Comparison of ENCODE assay signal across 8 cellular contexts in the genomic region with DNA sequence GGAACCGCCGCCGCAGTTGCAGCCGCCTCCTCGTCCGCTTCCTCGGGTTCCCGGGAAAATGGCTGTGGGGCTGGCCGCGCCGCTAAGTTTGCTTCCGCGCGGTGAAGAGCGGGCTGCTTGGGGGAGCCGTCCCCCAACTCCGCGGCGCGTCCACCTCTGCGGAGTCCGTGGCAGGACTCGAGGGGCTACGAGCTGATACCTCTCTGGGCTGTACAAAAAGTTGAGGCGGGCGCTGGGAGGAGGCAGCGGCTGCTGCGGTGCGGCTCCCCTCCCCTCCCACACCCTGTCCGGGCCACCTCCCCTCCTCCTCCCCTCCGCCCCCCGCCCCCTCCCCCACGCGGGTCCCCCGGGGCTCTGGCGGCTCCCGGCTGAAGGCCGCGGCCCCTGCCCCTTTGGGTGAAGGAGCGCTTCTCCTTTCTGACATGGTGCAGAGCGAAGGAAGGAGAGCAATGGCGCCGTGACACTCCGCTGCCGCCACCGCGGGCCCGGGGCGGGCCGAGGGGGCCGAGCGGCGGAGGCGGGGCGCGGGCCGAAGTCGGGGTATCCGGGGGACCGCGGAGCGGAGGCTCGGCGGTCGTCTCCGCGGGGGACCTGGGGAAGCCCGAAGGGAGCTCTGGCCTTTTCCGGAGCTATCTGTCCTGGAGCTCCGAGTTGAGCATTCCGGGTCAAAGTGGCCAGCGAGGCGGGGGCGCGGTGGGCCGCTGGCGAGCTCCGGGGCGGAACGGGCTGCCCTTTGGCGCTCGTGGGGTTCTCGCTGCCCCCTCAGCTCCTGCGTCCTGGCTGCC. TPM values are rescaled to one million over a fixed set of nuclear protein-coding genes. Genes with fewer than 3 reads are reported as not detected.
DNase-seq lines count a peak whose midpoint lies in the region; ATAC-seq and TF ChIP-seq lines count a peak whose summit lies in the region.

No MANE protein-coding gene starts in this region.

- CTCF ChIA-PET in CD4-positive, alpha-beta T cell (lab: Charles Lee): interaction anchor here (1.1 to 1.2 kb wide), 2 partner anchors 29 to 57 kb away, joined by 3 to 5 read pairs; no protein-coding TSS in a partner anchor
- CTCF ChIA-PET in PC-9 (lab: Charles Lee): interaction anchor here (0.7 kb wide), 1 partner anchor 99 kb away, joined by 3 read pairs; a partner anchor contains a TSS

- H3K4me2 ChIP-seq in PC-9 (peak overlapping the region; percentile 80), osteoblast (ENCODE audit: insufficient read depth, low read length) (peak overlapping the region; percentile 92)

- DNase-seq in CD4-positive, alpha-beta T cell: peak; percentile 11 to 50 (median 32)
- DNase-seq in PC-9 (peak in 1 of 2 experiments; percentile 25), Right ventricle myocardium superior (peak; percentile 54), osteoblast (ENCODE audit: insufficient read length, low spot score, missing footprints) (peak; percentile 68), aorta (peak; percentile 65 to 80), NCI-H2029 treated with DMSO at 0.1 percent for 48 hours (lab: John Stamatoyannopoulos, UW) (no peak)
- DNase-seq in activated naive CD4-positive, alpha-beta T cell treated with anti-CD3 and anti-CD28 coated beads, Interleukin-2, amount 50 U/mL, for 16 hours: peak; percentile 42

- H3K4me3 ChIP-seq in PC-9 (peak overlapping the region; percentile 77), osteoblast (ENCODE audit: insufficient read depth, low read length) (peak overlapping the region; percentile 83), aorta (ENCODE audit: low read length in 2 of 2) (peak overlapping the region; percentile 77 to 98)

- no peak for ATAC-seq in CD4-positive, alpha-beta T cell (ENCODE audit: poor library complexity)
- peak; percentile 17 for ATAC-seq in GM21717 (IDR thresholded peaks at IDR 0.05; ENCODE audit: unreplicated experiment)
- peak; percentile 47 for ATAC-seq in Right ventricle myocardium superior (ENCODE audit: poor library complexity)
- ATAC-seq in aorta (ENCODE audit: low FRiP score): peak; percentile 59

- H2AFZ ChIP-seq in PC-9: peak overlapping the region; percentile 91
- H2AFZ ChIP-seq in osteoblast (ENCODE audit: low read length): peak overlapping the region; percentile 90

- BruUV-seq in PC-9 (replicated peaks; lab: Mats Ljungman, UMichigan): no TSS peak

- H3K36me3 Mint-ChIP-seq in CD4-positive, alpha-beta T cell (ENCODE audit: low read depth): peaks cover 46% of the 10 kb centered on the region

- no peaks in the 10 kb centered on the region; the same call in 1 of the 2 replicates for H3K9me2 ChIP-seq in PC-9 (ENCODE audit: insufficient read depth)

- H3K27me3 ChIP-seq in CD4-positive, alpha-beta T cell (ENCODE audit: control insufficient read depth, insufficient read depth, low read length): no peaks in the 10 kb centered on the region
- no peaks in the 10 kb centered on the region for H3K27me3 ChIP-seq in PC-9 (ENCODE audit: insufficient read depth, low read depth)
- no peaks in the 10 kb centered on the region for H3K27me3 ChIP-seq in osteoblast (ENCODE audit: insufficient read depth, low read length)
- no peaks in the 10 kb centered on the region for H3K27me3 ChIP-seq in aorta (ENCODE audit: control insufficient read depth in 1 of 2, insufficient read depth in 2 of 2, low read length in 1 of 2)

- H3K79me2 ChIP-seq in PC-9 (ENCODE audit: low read depth) (peaks cover 52% of the 10 kb centered on the region), osteoblast (ENCODE audit: insufficient read depth, low read length) (peaks cover 67% of the 10 kb centered on the region)

- peaks cover 7% of the 10 kb centered on the region; the same call in 1 of the 2 replicates for H3F3A ChIP-seq in PC-9 (ENCODE audit: insufficient read depth, low read depth)

- peaks cover 31% of the 10 kb centered on the region for H3K4me1 Mint-ChIP-seq in CD4-positive, alpha-beta T cell (ENCODE audit: low read depth)

- POLR2A ChIA-PET in CD4-positive, alpha-beta T cell (lab: Charles Lee): interaction anchor here (0.5 to 4.8 kb wide), 34 partner anchors 8 to 1949 kb away, joined by 3 to 122 read pairs (median 8); a partner anchor contains a TSS
- POLR2A ChIA-PET in PC-9 (lab: Charles Lee; ENCODE audit: unreplicated experiment): interaction anchor here (0.6 to 1.3 kb wide), 4 partner anchors 53 to 125 kb away, joined by 3 to 34 read pairs (median 12); a partner anchor contains a TSS

- TF ChIP-seq CTCF in CD4-positive, alpha-beta T cell (IDR thresholded peaks at IDR 0.05): no peak
- TF ChIP-seq CTCF in PC-9 (conservative IDR thresholded peaks at IDR 0.05) (no peak), osteoblast (IDR thresholded peaks at IDR 0.05; ENCODE audit: extremely low read depth, low read depth, low read length) (no peak)

- 0 to 1% methylated on average over 57 to 83 of the region's 84 CpGs for WGBS in aorta, 2 donors

- peak overlapping the region; percentile 95 for H3K4me3 Mint-ChIP-seq in CD4-positive, alpha-beta T cell

- H3K27ac ChIP-seq in CD4-positive, alpha-beta T cell (ENCODE audit: low read depth, low read length): peak overlapping the region; percentile 84
- H3K27ac ChIP-seq in PC-9 (no peak overlapping the region), osteoblast (ENCODE audit: low read depth, low read length) (peak overlapping the region; percentile 69), aorta (ENCODE audit: low read depth in 1 of 2, low read length in 2 of 2) (peak overlapping the region; percentile 62 to 80)

- H4K20me1 ChIP-seq in PC-9 (ENCODE audit: insufficient read depth) (peaks cover 34% of the 10 kb centered on the region), osteoblast (ENCODE audit: insufficient read depth, low read length) (peaks cover 34% of the 10 kb centered on the region)

- no peaks in the 10 kb centered on the region for H3K9me3 ChIP-seq in CD4-positive, alpha-beta T cell (ENCODE audit: control insufficient read depth, low read length)
- H3K9me3 ChIP-seq in PC-9 (ENCODE audit: insufficient read depth, low read depth) (no peaks in the 10 kb centered on the region), osteoblast (ENCODE audit: low read depth, low read length) (no peaks in the 10 kb centered on the region), aorta (ENCODE audit: control insufficient read depth, low read length) (no peaks in the 10 kb centered on the region)

- intact Hi-C loops in CD4-positive, alpha-beta T cell (cut with DNase I, micrococcal nuclease): loop anchor here (1.0 to 5.0 kb wide), 7 partner anchors 32 to 128 kb away; a partner anchor contains a TSS
- intact Hi-C loops in PC-9 (cut with micrococcal nuclease; ENCODE audit: unreplicated experiment) (loop anchor here (1.0 kb wide), 1 partner anchor 55 kb away; a partner anchor contains a TSS), Right ventricle myocardium superior (cut with DNase I) (no loop called here), aorta (cut with DNase I) (loop anchor here (2.0 to 5.0 kb wide), 2 partner anchors 52 to 54 kb away; a partner anchor contains a TSS)

- no peaks in the 10 kb centered on the region for H3K9me3 Mint-ChIP-seq in CD4-positive, alpha-beta T cell

- H3K4me1 ChIP-seq in PC-9 (replicated peaks; ENCODE audit: insufficient read depth) (peaks cover 21% of the 10 kb centered on the region), osteoblast (ENCODE audit: insufficient read depth, low read length) (peaks cover 17% of the 10 kb centered on the region), aorta (ENCODE audit: control insufficient read depth in 1 of 2, insufficient read depth in 2 of 2, low read length in 2 of 2) (no peaks in the 10 kb centered on the region)

- H3K27me3 Mint-ChIP-seq in CD4-positive, alpha-beta T cell: no peaks in the 10 kb centered on the region

- peak overlapping the region; percentile 84 for H3K27ac Mint-ChIP-seq in CD4-positive, alpha-beta T cell

- 0 out of 2 replicates have a peak, but pooled peaks cover 15% of the 10 kb centered on the region for H3K36me3 ChIP-seq in PC-9 (ENCODE audit: low read depth)
- H3K36me3 ChIP-seq in osteoblast (ENCODE audit: insufficient read depth, low read length): peaks cover 25% of the 10 kb centered on the region
- peaks cover 0 to 2% of the 10 kb centered on the region in 2 donors for H3K36me3 ChIP-seq in aorta (ENCODE audit: control insufficient read depth in 1 of 2, insufficient read depth in 2 of 2, low read length in 1 of 2)

RNA-seq across cellular contexts. Expression of a gene that starts 0.7 kb away (rescaled TPM):
- total RNA-seq in CD4-positive, alpha-beta T cell: 10 to 100 TPM; 89.6 to 94.7 TPM
- total RNA-seq in PC-9 (2021) (17.0 and 22.2 TPM in 2 replicates), Right ventricle myocardium superior (15.4 TPM), osteoblast (14.4 and 14.5 TPM in 2 replicates), aorta (10 to 100 TPM; 31.1 to 55.9 TPM)
- polyA plus RNA-seq in aorta: 1 to 10 TPM; 7.8 to 9.0 TPM

RNA-seq across cellular contexts. Expression of a gene that starts 54.4 kb away (rescaled TPM):
- 100 to 1,000 TPM; 104 to 108 TPM for total RNA-seq in CD4-positive, alpha-beta T cell
- total RNA-seq in PC-9 (2021): 202 and 277 TPM in 2 replicates
- total RNA-seq in Right ventricle myocardium superior: 162 TPM
- total RNA-seq in osteoblast: 76.7 and 83.1 TPM in 2 replicates
- total RNA-seq in aorta: 100 to 1,000 TPM; 125 to 136 TPM
- polyA plus RNA-seq in aorta: 100 to 1,000 TPM; 104 to 140 TPM
